In the genomic region with DNA sequence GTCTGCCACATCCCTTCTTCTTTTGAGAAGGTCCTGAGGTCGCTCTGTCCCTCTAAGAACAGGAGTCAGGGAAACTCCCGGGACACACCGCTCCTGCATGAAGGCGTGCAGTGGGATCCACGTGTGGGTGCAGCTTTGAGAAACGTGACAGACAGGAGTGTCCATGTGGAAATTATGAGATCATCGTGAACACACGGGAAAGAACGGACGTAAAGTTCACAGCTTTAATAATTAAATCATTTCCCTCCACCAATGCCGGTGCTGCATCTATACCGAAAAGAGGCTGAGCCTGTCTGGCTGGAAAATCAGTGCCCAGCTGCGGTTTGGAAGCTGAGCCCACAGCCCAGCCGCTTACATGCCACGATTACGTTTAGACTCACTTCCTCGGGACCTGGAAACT, we compare ENCODE assay signal across 29 cellular contexts.
"Had no signal": no experiment of that assay in that cellular context is flagged by ENCODE, and none has a peak within 500 bp of the region (broad histone marks: within the 10 kb centered on the region; RNA-seq: fewer than 3 reads in every experiment).

No MANE protein-coding gene starts in this region.

- H3K9me3 Mint-ChIP-seq: activated T-cell treated with anti-CD3 and anti-CD28 coated beads, Interleukin-2, amount 50 U/mL, for 4 hours had no signal

- H3K4me1 Mint-ChIP-seq: stimulated activated effector memory CD8-positive, alpha-beta T cell treated with anti-CD3 and anti-CD28 coated beads, Interleukin-12 subunit alpha, Interleukin-12 subunit beta, amount 100 ng/mL, for 72 hours; stimulated activated naive CD8-positive, alpha-beta T cell treated with anti-CD3 and anti-CD28 coated beads, Interleukin-15, amount 100 ng/mL, for 72 hours had no signal

- H3K9me3 ChIP-seq: adrenal gland, colonic mucosa, gastroesophageal sphincter, lower lobe of right lung, psoas muscle, SK-N-SH, suprapubic skin had no signal

- H3K27ac ChIP-seq: adrenal gland, breast epithelium, colonic mucosa, dorsolateral prefrontal cortex, gastroesophageal sphincter, lower lobe of right lung, ovary, psoas muscle, suprapubic skin, tibial nerve had no signal

- FAIRE-seq: astrocyte, islet of Langerhans had no signal

- H3K27ac Mint-ChIP-seq: activated naive CD8-positive, alpha-beta T cell; activated T-helper 2 cell treated with anti-CD3 and anti-CD28 coated beads, Interferon-gamma antibody, Interleukin-2, Interleukin-4, amounts not matched to agents 10 μg/mL and 5 μg/mL and 100 μg/mL, durations not matched to agents 14 hours and 24 hours and 36 hours; effector memory CD8-positive, alpha-beta T cell; naive thymus-derived CD8-positive, alpha-beta T cell; stimulated activated effector memory CD8-positive, alpha-beta T cell treated with anti-CD3 and anti-CD28 coated beads, Interleukin-12 subunit alpha, Interleukin-12 subunit beta, amount 100 ng/mL, for 72 hours; T-helper 2 cell treated with Interferon-gamma antibody and Interleukin-4, amounts not matched to agents 5 μg/mL and 100 μg/mL, for 36 hours had no signal

- H3K9ac ChIP-seq: SK-N-SH had no signal

- ATAC-seq: activated T-cell treated with anti-CD3 and anti-CD28 coated beads, Interleukin-2, amount 50 U/mL, for 4 hours; effector memory CD8-positive, alpha-beta T cell; gastroesophageal sphincter; left colon; naive thymus-derived CD8-positive, alpha-beta T cell; psoas muscle; right cardiac atrium; stimulated activated effector memory CD8-positive, alpha-beta T cell treated with anti-CD3 and anti-CD28 coated beads, Interleukin-12 subunit alpha, Interleukin-12 subunit beta, amount 100 ng/mL, for 72 hours; stimulated activated naive CD8-positive, alpha-beta T cell treated with anti-CD3 and anti-CD28 coated beads, Interleukin-15, amount 100 ng/mL, for 72 hours had no signal

- H3K27me3 Mint-ChIP-seq: activated naive CD8-positive, alpha-beta T cell had no signal

- H3K4me3 Mint-ChIP-seq: activated naive CD8-positive, alpha-beta T cell; activated T-cell treated with anti-CD3 and anti-CD28 coated beads, Interleukin-2, amount 50 U/mL, for 4 hours; effector memory CD8-positive, alpha-beta T cell; naive thymus-derived CD8-positive, alpha-beta T cell; stimulated activated effector memory CD8-positive, alpha-beta T cell treated with anti-CD3 and anti-CD28 coated beads, Interleukin-12 subunit alpha, Interleukin-12 subunit beta, amount 100 ng/mL, for 72 hours; stimulated activated naive CD8-positive, alpha-beta T cell treated with anti-CD3 and anti-CD28 coated beads, Interleukin-15, amount 100 ng/mL, for 72 hours; T-helper 2 cell treated with Interferon-gamma antibody and Interleukin-4, amounts not matched to agents 5 μg/mL and 100 μg/mL, for 36 hours had no signal

- H3K4me3 ChIP-seq: adrenal gland, breast epithelium, colonic mucosa, dorsolateral prefrontal cortex, gastroesophageal sphincter, lower lobe of right lung, ovary, psoas muscle, suprapubic skin, tibial nerve had no signal

- H3K27me3 ChIP-seq: adrenal gland, colonic mucosa, ovary, suprapubic skin, tibial nerve had no signal

- DNase-seq: activated CD4-positive, alpha-beta T cell treated with anti-CD3 and anti-CD28 coated beads for 1 hour; activated CD4-positive, alpha-beta T cell treated with anti-CD3 and anti-CD28 coated beads, Interleukin-2, amount 50 U/mL, for 1 hour; activated CD8-positive, alpha-beta memory T cell treated with anti-CD3 and anti-CD28 coated beads, Interleukin-2, amount 50 U/mL, for 4 hours; activated naive CD4-positive, alpha-beta T cell; activated T-cell treated with anti-CD3 and anti-CD28 coated beads, Interleukin-2, amount 50 U/mL, for 4 hours; adrenal gland; colonic mucosa; dorsolateral prefrontal cortex; effector memory CD8-positive, alpha-beta T cell; left colon; lower lobe of right lung; mesendoderm; naive thymus-derived CD8-positive, alpha-beta T cell; ovary; psoas muscle; right cardiac atrium; SK-N-SH; stimulated activated CD4-positive, alpha-beta T cell treated with anti-CD3 and anti-CD28 coated beads, Interleukin-1b, Interleukin-23, amount 100 ng/mL, for 48 hours; stimulated activated naive CD8-positive, alpha-beta T cell treated with anti-CD3 and anti-CD28 coated beads, Interleukin-15, amount 100 ng/mL, for 72 hours had no signal

- H3K4me2 ChIP-seq: SK-N-SH had no signal

- H3K36me3 Mint-ChIP-seq: activated naive CD8-positive, alpha-beta T cell; naive thymus-derived CD8-positive, alpha-beta T cell; stimulated activated effector memory CD8-positive, alpha-beta T cell treated with anti-CD3 and anti-CD28 coated beads, Interleukin-12 subunit alpha, Interleukin-12 subunit beta, amount 100 ng/mL, for 72 hours had no signal

- H3K4me1 ChIP-seq: adrenal gland, breast epithelium, colonic mucosa, gastroesophageal sphincter, lower lobe of right lung, psoas muscle, suprapubic skin had no signal

- H3K36me3 ChIP-seq: adrenal gland, breast epithelium, colonic mucosa, gastroesophageal sphincter, lower lobe of right lung, ovary, suprapubic skin, tibial nerve had no signal
